1 cellular context compared by ENCODE assay signal in the genomic region with DNA sequence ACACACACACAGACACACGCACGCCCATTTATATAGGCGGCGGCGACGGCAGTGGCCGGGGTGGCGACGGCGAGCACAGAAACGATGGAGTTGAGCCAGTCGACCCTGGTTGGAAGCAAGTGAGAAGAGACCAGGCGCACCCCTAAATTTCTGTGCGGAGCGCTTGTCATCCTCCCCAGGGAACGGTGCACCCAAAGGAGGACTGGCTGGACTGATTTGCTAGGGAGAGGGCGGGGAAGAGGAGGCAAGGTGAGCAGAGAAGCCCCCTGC.
TF ChIP-seq lines count a peak whose summit lies in the region.

No MANE protein-coding gene starts in this region.

TF ChIP-seq in WTC11, 78 proteins besides CTCF, POLR2A, EP300 and RAD21 (continued from another document):
- TF ChIP-seq AR (CRISPR knock-in tag; IDR thresholded peaks at IDR 0.05): no peak
- no peak for TF ChIP-seq TP53 (CRISPR knock-in tag; IDR thresholded peaks at IDR 0.05)
- TF ChIP-seq, protein P1, sequence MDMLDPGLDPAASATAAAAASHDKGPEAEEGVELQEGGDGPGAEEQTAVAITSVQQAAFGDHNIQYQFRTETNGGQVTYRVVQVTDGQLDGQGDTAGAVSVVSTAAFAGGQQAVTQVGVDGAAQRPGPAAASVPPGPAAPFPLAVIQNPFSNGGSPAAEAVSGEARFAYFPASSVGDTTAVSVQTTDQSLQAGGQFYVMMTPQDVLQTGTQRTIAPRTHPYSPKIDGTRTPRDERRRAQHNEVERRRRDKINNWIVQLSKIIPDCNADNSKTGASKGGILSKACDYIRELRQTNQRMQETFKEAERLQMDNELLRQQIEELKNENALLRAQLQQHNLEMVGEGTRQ (CRISPR knock-in tag; IDR thresholded peaks at IDR 0.05): no peak
